In genomic region chr19:21835429-21835809, GRCh38 we compare ENCODE assay signal across 8 cellular contexts. TPM values are rescaled to one million over a fixed set of nuclear protein-coding genes. Genes with fewer than 3 reads are reported as not detected.
DNase-seq lines count a peak whose midpoint lies in the region; ATAC-seq, FAIRE-seq and TF ChIP-seq lines count a peak whose summit lies in the region.

No MANE protein-coding gene starts in this region.

- intact Hi-C loops in gastrocnemius medialis (cut with DNase I; ENCODE audit: low total_unique reads), result loop anchor here (10.0 kb wide), 1 partner anchor 331 kb away; the partner anchor contains the start of gene ZNF429

- peak overlapping the region; percentile 78 to 84 (median 81) for H3K27ac ChIP-seq in gastrocnemius medialis

- H3K9me3 ChIP-seq in gastrocnemius medialis, result no peaks in the 10 kb centered on the region

- H3K4me1 ChIP-seq in gastrocnemius medialis, result peaks cover 0 to 4% of the 10 kb centered on the region in 2 donors

- TF ChIP-seq CTCF in fibroblast of villous mesenchyme (IDR thresholded peaks at IDR 0.05; ENCODE audit: insufficient read depth, low read depth, low read length) (no peak), gastrocnemius medialis (IDR thresholded peaks at IDR 0.05 in 4 of 5, conservative IDR thresholded peaks at IDR 0.05 in 1 of 5) (no peak)

- ATAC-seq in SK-N-SH treated with all-trans-retinoic acid at 6 μM for 48 hours, result peak; percentile 6; the same call in 2 of the 3 replicates
- peak in 1 of 2 donors; percentile 10 for ATAC-seq in gastrocnemius medialis
- no peak for ATAC-seq in HG03378 (IDR thresholded peaks at IDR 0.05; ENCODE audit: unreplicated experiment)
- ATAC-seq in GM21515 (IDR thresholded peaks at IDR 0.05; ENCODE audit: unreplicated experiment), result no peak

- FAIRE-seq in GM19239 (lab: Jason Lieb, UNC), result peak; percentile 31

- peak overlapping the region; percentile 72 for H3K4me3 ChIP-seq in fibroblast of villous mesenchyme (ENCODE audit: low read depth, low read length)
- peak overlapping the region; percentile 69 to 78 (median 72) for H3K4me3 ChIP-seq in gastrocnemius medialis

- DNase-seq in GM19239 (ENCODE audit: insufficient read length, low spot score), result no peak
- DNase-seq in fibroblast of villous mesenchyme (ENCODE audit: low read depth), result no peak
- no peak for DNase-seq in gastrocnemius medialis
- DNase-seq in NK-92 (lab: John Stamatoyannopoulos, UW; ENCODE audit: unreplicated experiment), result no peak
- DNase-seq in NCI-H2227 (lab: John Stamatoyannopoulos, UW; ENCODE audit: unreplicated experiment), result no peak

- H3K27me3 ChIP-seq in gastrocnemius medialis, result no peaks in the 10 kb centered on the region

- no peaks in the 10 kb centered on the region for H3K36me3 ChIP-seq in gastrocnemius medialis

- in situ Hi-C loops in gastrocnemius medialis (cut with MboI; ENCODE audit: low sequenced_read_pairs in 4 of 4), result loop anchor here in 1 of 4 donors (10.0 kb wide), 1 partner anchor 441 kb away; the partner anchor contains the start of gene ZNF493

- TF ChIP-seq POLR2A in gastrocnemius medialis (IDR thresholded peaks at IDR 0.05), result no peak

TF ChIP-seq in SK-N-SH treated with all-trans-retinoic acid at 6 μM for 48 hours, 23 proteins besides CTCF, POLR2A, EP300 and RAD21:
- no peak for TF ChIP-seq ARNTL (CRISPR knock-in tag; IDR thresholded peaks at IDR 0.05; ENCODE audit: borderline replicate concordance, low read depth)
- no peak for TF ChIP-seq RARB (CRISPR knock-in tag; IDR thresholded peaks at IDR 0.05)
- TF ChIP-seq ISL1 (CRISPR knock-in tag; IDR thresholded peaks at IDR 0.05), result no peak
- no peak for TF ChIP-seq TOX (CRISPR knock-in tag; IDR thresholded peaks at IDR 0.05; ENCODE audit: borderline replicate concordance)
- no peak for TF ChIP-seq PPARA (CRISPR knock-in tag; IDR thresholded peaks at IDR 0.05; ENCODE audit: borderline replicate concordance)
- TF ChIP-seq GLIS3 (CRISPR knock-in tag; IDR thresholded peaks at IDR 0.05), result no peak; the same call in 1 of the 2 replicates
- no peak for TF ChIP-seq CSRNP3 (CRISPR knock-in tag; IDR thresholded peaks at IDR 0.05)
- TF ChIP-seq PATZ1 (CRISPR knock-in tag; IDR thresholded peaks at IDR 0.05; ENCODE audit: borderline replicate concordance), result no peak
- no peak for TF ChIP-seq OSR1 (CRISPR knock-in tag; IDR thresholded peaks at IDR 0.05)
- TF ChIP-seq POU6F1 (CRISPR knock-in tag; IDR thresholded peaks at IDR 0.05; ENCODE audit: borderline replicate concordance, low read depth), result no peak
- no peak for TF ChIP-seq CSDC2 (CRISPR knock-in tag; IDR thresholded peaks at IDR 0.05)
- TF ChIP-seq SNAI2 (CRISPR knock-in tag; IDR thresholded peaks at IDR 0.05), result no peak
- no peak for TF ChIP-seq ZC3H10 (CRISPR knock-in tag; IDR thresholded peaks at IDR 0.05)
- TF ChIP-seq ZNF8 (CRISPR knock-in tag; IDR thresholded peaks at IDR 0.05), result no peak
- TF ChIP-seq ZNF70 (CRISPR knock-in tag; IDR thresholded peaks at IDR 0.05), result no peak

RNA-seq across cellular contexts. Expression of gene ZNF43, which starts 0.6 kb away (rescaled TPM):
- total RNA-seq in fibroblast of villous mesenchyme, result 6.4 and 9.1 TPM in 2 replicates
- total RNA-seq in gastrocnemius medialis, result 1 to 10 TPM; 1.2 to 5.4 (median 3.0) TPM
